ENCODE assay signal across 8 cellular contexts in the genomic region with DNA sequence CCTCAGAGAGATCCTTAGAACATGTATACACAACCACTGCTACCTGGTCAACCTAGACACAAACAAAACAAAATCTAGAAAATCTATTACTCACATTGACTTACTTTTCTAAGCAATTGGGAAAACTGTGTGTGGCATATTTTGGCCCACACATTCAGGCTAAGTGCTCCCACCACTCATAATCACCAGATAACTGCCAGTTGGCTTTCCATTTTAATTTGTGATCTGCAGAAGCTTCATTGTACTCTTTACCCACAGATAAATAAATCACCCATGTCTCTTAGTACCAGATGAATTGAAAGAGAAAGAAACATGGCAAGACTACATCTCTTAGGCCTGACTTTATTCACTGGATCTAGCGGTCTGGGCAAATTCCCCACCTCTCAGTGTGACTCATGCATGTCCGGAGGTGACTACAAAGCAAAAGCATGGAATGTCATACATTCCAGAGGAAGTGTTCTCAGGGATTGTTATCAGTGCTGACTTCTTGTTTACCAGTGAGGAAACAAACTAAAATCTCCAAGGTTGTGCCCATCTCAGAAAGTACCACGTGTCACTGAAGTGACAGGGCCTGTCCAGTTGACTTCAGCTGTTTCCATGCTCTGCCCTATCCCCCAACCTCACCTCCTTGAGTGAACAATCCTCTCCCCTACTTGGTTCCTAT. TPM values are rescaled to one million over a fixed set of nuclear protein-coding genes. Genes with fewer than 3 reads are reported as not detected.
DNase-seq lines count a peak whose midpoint lies in the region; ATAC-seq and TF ChIP-seq lines count a peak whose summit lies in the region.

No MANE protein-coding gene starts in this region.

- no peaks in the 10 kb centered on the region for H3K9me3 ChIP-seq in Peyer's patch

- no peak for TF ChIP-seq POLR2A in Peyer's patch (IDR thresholded peaks at IDR 0.05)

- no peak overlapping the region for H3K27ac ChIP-seq in Peyer's patch

- no peak overlapping the region for H3K4me3 ChIP-seq in retinal pigment epithelial cell (ENCODE audit: low read length)
- no peak overlapping the region for H3K4me3 ChIP-seq in Peyer's patch

- ATAC-seq in SK-N-SH treated with all-trans-retinoic acid at 6 μM for 48 hours (peak; percentile 81), GM19395 (IDR thresholded peaks at IDR 0.05; ENCODE audit: unreplicated experiment) (no peak), GM21737 (IDR thresholded peaks at IDR 0.05; ENCODE audit: unreplicated experiment) (no peak)

- TF ChIP-seq CTCF in retinal pigment epithelial cell (conservative IDR thresholded peaks at IDR 0.05; ENCODE audit: low read depth, low read length): no peak
- no peak for TF ChIP-seq CTCF in Peyer's patch (IDR thresholded peaks at IDR 0.05)

- DNase-seq in GM04503 (ENCODE audit: low read depth) (peak; percentile 99), glomerular visceral epithelial cell (ENCODE audit: extremely low spot score) (peak; percentile 96), retinal pigment epithelial cell (ENCODE audit: low read depth) (peak; percentile 95), NCI-H2081 treated with DMSO at 0.1 percent for 48 hours (lab: John Stamatoyannopoulos, UW) (no peak), Peyer's patch (no peak)

- no peaks in the 10 kb centered on the region for H3K27me3 ChIP-seq in Peyer's patch

- peaks cover 0 to 7% (median 0%) of the 10 kb centered on the region in 4 donors for H3K4me1 ChIP-seq in Peyer's patch

- H3K36me3 ChIP-seq in Peyer's patch: no peaks in the 10 kb centered on the region

TF ChIP-seq in SK-N-SH treated with all-trans-retinoic acid at 6 μM for 48 hours, 23 proteins besides CTCF, POLR2A, EP300 and RAD21:
- no peak for TF ChIP-seq ZNF70 (CRISPR knock-in tag; IDR thresholded peaks at IDR 0.05)
- TF ChIP-seq, protein P1, sequence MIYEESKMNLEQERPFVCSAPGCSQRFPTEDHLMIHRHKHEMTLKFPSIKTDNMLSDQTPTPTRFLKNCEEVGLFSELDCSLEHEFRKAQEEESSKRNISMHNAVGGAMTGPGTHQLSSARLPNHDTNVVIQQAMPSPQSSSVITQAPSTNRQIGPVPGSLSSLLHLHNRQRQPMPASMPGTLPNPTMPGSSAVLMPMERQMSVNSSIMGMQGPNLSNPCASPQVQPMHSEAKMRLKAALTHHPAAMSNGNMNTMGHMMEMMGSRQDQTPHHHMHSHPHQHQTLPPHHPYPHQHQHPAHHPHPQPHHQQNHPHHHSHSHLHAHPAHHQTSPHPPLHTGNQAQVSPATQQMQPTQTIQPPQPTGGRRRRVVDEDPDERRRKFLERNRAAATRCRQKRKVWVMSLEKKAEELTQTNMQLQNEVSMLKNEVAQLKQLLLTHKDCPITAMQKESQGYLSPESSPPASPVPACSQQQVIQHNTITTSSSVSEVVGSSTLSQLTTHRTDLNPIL (CRISPR knock-in tag; IDR thresholded peaks at IDR 0.05; ENCODE audit: low read depth): peak; percentile 72; the same call in 1 of the 2 replicates
- peak; percentile 81 for TF ChIP-seq TOX (CRISPR knock-in tag; IDR thresholded peaks at IDR 0.05; ENCODE audit: borderline replicate concordance)
- TF ChIP-seq PATZ1 (CRISPR knock-in tag; IDR thresholded peaks at IDR 0.05; ENCODE audit: borderline replicate concordance): peak; percentile 51; the same call in 1 of the 2 replicates
- no peak for TF ChIP-seq GLIS3 (CRISPR knock-in tag; IDR thresholded peaks at IDR 0.05)
- TF ChIP-seq ARNTL (CRISPR knock-in tag; IDR thresholded peaks at IDR 0.05; ENCODE audit: borderline replicate concordance, low read depth): no peak
- TF ChIP-seq RARB (CRISPR knock-in tag; IDR thresholded peaks at IDR 0.05): no peak; the same call in 1 of the 2 replicates
- no peak for TF ChIP-seq BACH2 (CRISPR knock-in tag; IDR thresholded peaks at IDR 0.05; ENCODE audit: borderline replicate concordance)
- peak; percentile 70 for TF ChIP-seq ZC3H10 (CRISPR knock-in tag; IDR thresholded peaks at IDR 0.05)
- TF ChIP-seq ZNF8 (CRISPR knock-in tag; IDR thresholded peaks at IDR 0.05): no peak
- TF ChIP-seq OSR1 (CRISPR knock-in tag; IDR thresholded peaks at IDR 0.05): no peak
- TF ChIP-seq ESRRG (CRISPR knock-in tag; IDR thresholded peaks at IDR 0.05): no peak
- TF ChIP-seq SNAI2 (CRISPR knock-in tag; IDR thresholded peaks at IDR 0.05): no peak
- 0 out of 2 replicates have a peak, but pooled peaks have one; percentile 45 for TF ChIP-seq ZFP3 (CRISPR knock-in tag; IDR thresholded peaks at IDR 0.05)
- TF ChIP-seq, protein P2, sequence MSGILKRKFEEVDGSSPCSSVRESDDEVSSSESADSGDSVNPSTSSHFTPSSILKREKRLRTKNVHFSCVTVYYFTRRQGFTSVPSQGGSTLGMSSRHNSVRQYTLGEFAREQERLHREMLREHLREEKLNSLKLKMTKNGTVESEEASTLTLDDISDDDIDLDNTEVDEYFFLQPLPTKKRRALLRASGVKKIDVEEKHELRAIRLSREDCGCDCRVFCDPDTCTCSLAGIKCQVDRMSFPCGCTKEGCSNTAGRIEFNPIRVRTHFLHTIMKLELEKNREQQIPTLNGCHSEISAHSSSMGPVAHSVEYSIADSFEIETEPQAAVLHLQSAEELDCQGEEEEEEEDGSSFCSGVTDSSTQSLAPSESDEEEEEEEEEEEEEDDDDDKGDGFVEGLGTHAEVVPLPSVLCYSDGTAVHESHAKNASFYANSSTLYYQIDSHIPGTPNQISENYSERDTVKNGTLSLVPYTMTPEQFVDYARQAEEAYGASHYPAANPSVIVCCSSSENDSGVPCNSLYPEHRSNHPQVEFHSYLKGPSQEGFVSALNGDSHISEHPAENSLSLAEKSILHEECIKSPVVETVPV (CRISPR knock-in tag; IDR thresholded peaks at IDR 0.05): no peak
- TF ChIP-seq POU6F1 (CRISPR knock-in tag; IDR thresholded peaks at IDR 0.05; ENCODE audit: borderline replicate concordance, low read depth): no peak
- TF ChIP-seq CSDC2 (CRISPR knock-in tag; IDR thresholded peaks at IDR 0.05): no peak
- TF ChIP-seq TSHZ2 (CRISPR knock-in tag; IDR thresholded peaks at IDR 0.05): 0 out of 2 replicates have a peak, but pooled peaks have one; percentile 18
- no peak for TF ChIP-seq ZNF565 (CRISPR knock-in tag; conservative IDR thresholded peaks at IDR 0.05; ENCODE audit: low read depth)
- no peak for TF ChIP-seq ZFP30 (CRISPR knock-in tag; IDR thresholded peaks at IDR 0.05)
- TF ChIP-seq ISL1 (CRISPR knock-in tag; IDR thresholded peaks at IDR 0.05): peak; percentile 94
- TF ChIP-seq TCF4 (CRISPR knock-in tag; IDR thresholded peaks at IDR 0.05; ENCODE audit: borderline replicate concordance): no peak
- TF ChIP-seq PPARA (CRISPR knock-in tag; IDR thresholded peaks at IDR 0.05; ENCODE audit: borderline replicate concordance): no peak

RNA-seq across cellular contexts. Expression of gene BCL10, which starts 52.4 kb away (rescaled TPM):
- total RNA-seq in Peyer's patch: 10 to 100 TPM; 25.6 to 45.7 (median 37.0) TPM

Comparison
In these comparisons a context has a peak if more than half of its experiments do, and no peak if none do; other contexts are left out.
1. DNase-seq: peak in GM04503 (single experiment), glomerular visceral epithelial cell (single experiment) and retinal pigment epithelial cell (single experiment); none in NCI-H2081 treated with DMSO at 0.1 percent for 48 hours (single experiment) and Peyer's patch (0 of 3).